32 cellular contexts compared by ENCODE assay signal in genomic region chr9:82397534-82397933, GRCh38.
"Had no signal": no experiment of that assay in that cellular context is flagged by ENCODE, and none has a peak within 500 bp of the region (broad histone marks: within the 10 kb centered on the region; RNA-seq: fewer than 3 reads in every experiment).

No MANE protein-coding gene starts in this region.

- ATAC-seq: activated CD8-positive, alpha-beta T cell treated with anti-CD3 and anti-CD28 coated beads for 36 hours; activated naive CD4-positive, alpha-beta T cell treated with anti-CD3 and anti-CD28 coated beads, Interleukin-2, amount 50 U/mL, for 72 hours; activated T-cell treated with anti-CD3 and anti-CD28 coated beads, Interleukin-2, amount 50 U/mL, for 4 hours; activated T-cell treated with anti-CD3 and anti-CD28 coated beads, Interleukin-2, amount 50 U/mL, for 72 hours; activated T-helper 17 cell treated with anti-CD3 and anti-CD28 coated beads, Interleukin-2, amount 50 U/mL, for 72 hours; body of pancreas had no signal

- H3K4me3 ChIP-seq: adrenal gland, body of pancreas, breast epithelium had no signal

- H3K27me3 ChIP-seq: adrenal gland, body of pancreas, brain microvascular endothelial cell, breast epithelium had no signal

- FAIRE-seq: TTC549 had no signal

- DNase-seq: activated B cell treated with CpG ODN at 0.5 μM for 24 hours; activated CD4-positive, alpha-beta memory T cell treated with anti-CD3 and anti-CD28 coated beads for 36 hours; activated CD4-positive, alpha-beta T cell treated with anti-CD3 and anti-CD28 coated beads for 4 hours; activated CD4-positive, alpha-beta T cell treated with anti-CD3 and anti-CD28 coated beads, Interleukin-2, amount 10 ng/mL, durations not matched to agents 24 days and 14 days; activated CD4-positive, alpha-beta T cell treated with anti-CD3 and anti-CD28 coated beads, Interleukin-2, amount 50 U/mL, for 1 hour; activated CD4-positive, alpha-beta T cell treated with anti-CD3 and anti-CD28 coated beads, Interleukin-2, amount 50 U/mL, for 4 hours; activated CD4-positive, CD25-positive, alpha-beta regulatory T cell treated with anti-CD3 and anti-CD28 coated beads, Interleukin-2, amount 50 U/mL, for 72 hours; activated CD8-positive, alpha-beta memory T cell treated with anti-CD3 and anti-CD28 coated beads, Interleukin-2, amount 50 U/mL, for 4 hours; activated CD8-positive, alpha-beta T cell treated with anti-CD3 and anti-CD28 coated beads for 36 hours; activated effector memory CD4-positive, alpha-beta T cell treated with anti-CD3 and anti-CD28 coated beads, Interleukin-2, amount 50 U/mL, for 16 hours; activated gamma-delta T cell treated with Interleukin-2 at 50 U/mL for 16 hours; activated naive CD4-positive, alpha-beta T cell; activated naive CD4-positive, alpha-beta T cell treated with anti-CD3 and anti-CD28 coated beads for 36 hours; activated naive CD4-positive, alpha-beta T cell treated with anti-CD3 and anti-CD28 coated beads, Interleukin-2, amount 50 U/mL, for 16 hours; activated naive CD8-positive, alpha-beta T cell treated with anti-CD3 and anti-CD28 coated beads for 36 hours; activated T-cell treated with anti-CD3 and anti-CD28 coated beads for 4 hours; activated T-cell treated with anti-CD3 and anti-CD28 coated beads, Interleukin-2, amount 50 U/mL, for 1 hour; activated T-cell treated with anti-CD3 and anti-CD28 coated beads, Interleukin-2, amount 50 U/mL, for 4 hours; activated T-cell treated with anti-CD3 and anti-CD28 coated beads, Interleukin-2, amount 50 U/mL, for 72 hours; adrenal gland; amniotic stem cell; aorta; body of pancreas; brain microvascular endothelial cell; central memory CD4-positive, alpha-beta T cell; T-helper 2 cell; T-helper 9 cell had no signal

- H3K36me3 ChIP-seq: adrenal gland, brain microvascular endothelial cell, breast epithelium had no signal

- H3K4me1 ChIP-seq: adrenal gland, body of pancreas, breast epithelium had no signal

- H3K9me3 ChIP-seq: adrenal gland, body of pancreas, breast epithelium had no signal

- H3K27ac ChIP-seq: adrenal gland, body of pancreas, brain microvascular endothelial cell, breast epithelium, VCaP had no signal
